Comparison of ENCODE assay signal across 16 cellular contexts in genomic region chr13:107512551-107512950, GRCh38.
DNase-seq lines count a peak whose midpoint lies in the region; ATAC-seq, FAIRE-seq and TF ChIP-seq lines count a peak whose summit lies in the region.
"Had no signal": no experiment of that assay in that cellular context is flagged by ENCODE, and none has a peak within 500 bp of the region (broad histone marks: within the 10 kb centered on the region; RNA-seq: fewer than 3 reads in every experiment).

No MANE protein-coding gene starts in this region.

- H2AFZ ChIP-seq in K562 (ENCODE audit: low read depth, low read length) = no peak overlapping the region
- H2AFZ ChIP-seq: GM23248 had no signal

- no peaks in the 10 kb centered on the region for H3K4me1 Mint-ChIP-seq in Caco-2 (ENCODE audit: low read depth, unreplicated experiment)
- H3K4me1 Mint-ChIP-seq: CD14-positive monocyte; CD4-positive, alpha-beta memory T cell had no signal

- POLR2A ChIA-PET in K562 (lab: Yijun Ruan, JAX) (no interaction called here), Caco-2 (lab: Charles Lee) (no interaction called here)

- H3K4me3 ChIP-seq in K562 (no peak overlapping the region), Caco-2 (ENCODE audit: low read depth, low read length) (no peak overlapping the region)
- H3K4me3 ChIP-seq: BLaER1, GM23248 had no signal

- TF ChIP-seq RAD21 in K562 (CRISPR knock-in tag; conservative IDR thresholded peaks at IDR 0.05 in 1 of 2, IDR thresholded peaks at IDR 0.05 in 1 of 2) = no peak

- H3K4me1 ChIP-seq in K562 (replicated peaks in 1 of 2; ENCODE audit: control insufficient read depth in 2 of 2, insufficient read depth in 2 of 2, low read length in 2 of 2) (no peaks in the 10 kb centered on the region), Caco-2 (no peaks in the 10 kb centered on the region)
- H3K4me1 ChIP-seq: BLaER1 had no signal

- H3K36me3 Mint-ChIP-seq in Caco-2 (ENCODE audit: insufficient read depth, unreplicated experiment) = no peaks in the 10 kb centered on the region
- H3K36me3 Mint-ChIP-seq: CD14-positive monocyte; CD4-positive, alpha-beta memory T cell had no signal

- no peaks in the 10 kb centered on the region for H3K79me2 ChIP-seq in K562 (ENCODE audit: control insufficient read depth, insufficient read depth, low read length)

- H3K4me2 ChIP-seq in K562 (ENCODE audit: insufficient read depth, low read length) = no peak overlapping the region
- H3K4me2 ChIP-seq: BLaER1 had no signal

- H3K4me3 Mint-ChIP-seq in Caco-2 (ENCODE audit: unreplicated experiment) = no peak overlapping the region
- H3K4me3 Mint-ChIP-seq: CD14-positive monocyte; CD4-positive, alpha-beta memory T cell had no signal

- 3% methylated on average over 6 of the region's 6 CpGs for WGBS in K562 (ENCODE audit: insufficient coverage, low coverage, missing lambda C conversion rate)

- DNase-seq in NCI-H748 (lab: John Stamatoyannopoulos, UW; ENCODE audit: unreplicated experiment) = peak; percentile 12
- no peak for DNase-seq in NCI-H748 treated with DMSO at 0.1 percent for 48 hours (lab: John Stamatoyannopoulos, UW)
- DNase-seq in K562 (ENCODE audit: extremely low read depth in 1 of 4, low spot score in 3 of 4) = no peak
- DNase-seq in iPS DF 4.7 (ENCODE audit: extremely low read depth, low spot score) = peak; percentile 2
- no peak for DNase-seq in Caco-2
- no peak for DNase-seq in activated CD4-positive, alpha-beta T cell treated with anti-CD3 and anti-CD28 coated beads, Interleukin-2, amount 50 U/mL, for 1 hour
- DNase-seq: 8988T; Calu3; CD4-positive, alpha-beta memory T cell; DMS79 treated with DMSO at 0.1 percent for 48 hours; GF-D8; GM23248 had no signal

- TF ChIP-seq CTCF in K562 (IDR thresholded peaks at IDR 0.05 in 2 of 3, conservative IDR thresholded peaks at IDR 0.05 in 1 of 3; ENCODE audit: insufficient read depth in 2 of 3, low read depth in 1 of 3, low read length in 3 of 3) (no peak), Caco-2 (IDR thresholded peaks at IDR 0.05; ENCODE audit: insufficient read depth in 1 of 2, low read depth in 1 of 2, low read length in 1 of 2, severe bottlenecking in 1 of 2, unreplicated experiment in 1 of 2) (no peak)

- CTCF ChIA-PET in K562 (lab: Yijun Ruan, JAX; ENCODE audit: low intra/inter-chr PET ratio) (no interaction called here), Caco-2 (lab: Charles Lee) (no interaction called here)

- no peak for TF ChIP-seq EP300 in K562 (IDR thresholded peaks at IDR 0.05; ENCODE audit: low read length)

- ATAC-seq in K562 (no peak), HG02610 (IDR thresholded peaks at IDR 0.05; ENCODE audit: unreplicated experiment) (no peak), GM19328 (IDR thresholded peaks at IDR 0.05; ENCODE audit: unreplicated experiment) (no peak)

- BruUV-seq in K562 (replicated peaks; lab: Mats Ljungman, UMichigan) (no TSS peak), Caco-2 (replicated peaks; lab: Mats Ljungman, UMichigan) (no TSS peak)

- in situ Hi-C loops in K562 (cut with MboI) = no loop called here

- intact Hi-C loops in K562 (cut with micrococcal nuclease) (no loop called here), Caco-2 (cut with micrococcal nuclease; ENCODE audit: unreplicated experiment) (no loop called here)

- H3K9ac ChIP-seq in K562 (ENCODE audit: insufficient read depth in 1 of 2, low read depth in 2 of 2, low read length in 2 of 2) = no peak overlapping the region
- H3K9ac ChIP-seq: BLaER1, GM23248 had no signal

- no peaks in the 10 kb centered on the region for H4K20me1 ChIP-seq in K562 (replicated peaks; ENCODE audit: control insufficient read depth, insufficient read depth, low read length)
- H4K20me1 ChIP-seq: BLaER1 had no signal

- no peak overlapping the region for H3K27ac Mint-ChIP-seq in Caco-2 (ENCODE audit: unreplicated experiment)
- H3K27ac Mint-ChIP-seq: CD14-positive monocyte; CD4-positive, alpha-beta memory T cell had no signal

- no peak for TF ChIP-seq POLR2A in K562 (conservative IDR thresholded peaks at IDR 0.05)

- no peaks in the 10 kb centered on the region for H3K9me3 Mint-ChIP-seq in Caco-2 (ENCODE audit: unreplicated experiment)

- no peak for FAIRE-seq in K562 (lab: Jason Lieb, UNC)

- H3K27ac ChIP-seq in K562 (ENCODE audit: extremely low read depth, low read depth, low read length) = no peak overlapping the region
- H3K27ac ChIP-seq: BLaER1, GM23248 had no signal

- H3K36me3 ChIP-seq in K562 (ENCODE audit: control insufficient read depth, insufficient read depth, low read length) (no peaks in the 10 kb centered on the region), Caco-2 (ENCODE audit: control insufficient read depth, insufficient read depth, low read length) (no peaks in the 10 kb centered on the region)
- H3K36me3 ChIP-seq: BLaER1 had no signal

- H3K27me3 Mint-ChIP-seq in Caco-2 (ENCODE audit: insufficient read depth, unreplicated experiment) = peaks cover 7% of the 10 kb centered on the region
- H3K27me3 Mint-ChIP-seq: CD4-positive, alpha-beta memory T cell had no signal

- H3K9me1 ChIP-seq in K562 (ENCODE audit: control insufficient read depth, insufficient read depth, low read length) = no peaks in the 10 kb centered on the region

- H3K27me3 ChIP-seq in K562 (ENCODE audit: control insufficient read depth in 2 of 2, insufficient read depth in 2 of 2, low read length in 2 of 2) (no peaks in the 10 kb centered on the region), Caco-2 (replicated peaks; ENCODE audit: control insufficient read depth, insufficient read depth, low read length) (no peaks in the 10 kb centered on the region)
- H3K27me3 ChIP-seq: BLaER1 had no signal

- H3K9me3 ChIP-seq in K562 (replicated peaks; ENCODE audit: control insufficient read depth, insufficient read depth, low read depth, low read length) = no peaks in the 10 kb centered on the region
- H3K9me3 ChIP-seq in Caco-2 = no peaks in the 10 kb centered on the region
- H3K9me3 ChIP-seq: BLaER1 had no signal

TF ChIP-seq in K562, 482 proteins besides CTCF, POLR2A, EP300 and RAD21:
- peak; percentile 47 for TF ChIP-seq RFX1 (IDR thresholded peaks at IDR 0.05)
- TF ChIP-seq, protein P1, sequence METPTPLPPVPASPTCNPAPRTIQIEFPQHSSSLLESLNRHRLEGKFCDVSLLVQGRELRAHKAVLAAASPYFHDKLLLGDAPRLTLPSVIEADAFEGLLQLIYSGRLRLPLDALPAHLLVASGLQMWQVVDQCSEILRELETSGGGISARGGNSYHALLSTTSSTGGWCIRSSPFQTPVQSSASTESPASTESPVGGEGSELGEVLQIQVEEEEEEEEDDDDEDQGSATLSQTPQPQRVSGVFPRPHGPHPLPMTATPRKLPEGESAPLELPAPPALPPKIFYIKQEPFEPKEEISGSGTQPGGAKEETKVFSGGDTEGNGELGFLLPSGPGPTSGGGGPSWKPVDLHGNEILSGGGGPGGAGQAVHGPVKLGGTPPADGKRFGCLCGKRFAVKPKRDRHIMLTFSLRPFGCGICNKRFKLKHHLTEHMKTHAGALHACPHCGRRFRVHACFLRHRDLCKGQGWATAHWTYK (CRISPR knock-in tag; IDR thresholded peaks at IDR 0.05) = no peak

Comparison
In these comparisons a context has a peak if more than half of its experiments do, and no peak if none do; other contexts are left out.
1. DNase-seq: peak in NCI-H748 (single experiment) and iPS DF 4.7 (single experiment); none in NCI-H748 treated with DMSO at 0.1 percent for 48 hours (single experiment), K562 (0 of 4), Caco-2 (0 of 2) and activated CD4-positive, alpha-beta T cell treated with anti-CD3 and anti-CD28 coated beads, Interleukin-2, amount 50 U/mL, for 1 hour (single experiment).